Comparison of ENCODE assay signal across 9 cellular contexts in genomic region chr16:88331989-88332920, GRCh38. TPM values are rescaled to one million over a fixed set of nuclear protein-coding genes. Genes with fewer than 3 reads are reported as not detected.
DNase-seq lines count a peak whose midpoint lies in the region; ATAC-seq, FAIRE-seq and TF ChIP-seq lines count a peak whose summit lies in the region.
"Had no signal": no experiment of that assay in that cellular context is flagged by ENCODE, and none has a peak within 500 bp of the region (broad histone marks: within the 10 kb centered on the region; RNA-seq: fewer than 3 reads in every experiment).

No MANE protein-coding gene starts in this region.

- H3K9me3 Mint-ChIP-seq in naive thymus-derived CD4-positive, alpha-beta T cell: peaks cover 0 to 19% (median 0%) of the 10 kb centered on the region in 11 donors

- H3K4me1 Mint-ChIP-seq in naive thymus-derived CD4-positive, alpha-beta T cell: peaks cover 0 to 7% (median 6%) of the 10 kb centered on the region in 7 donors

- CTCF ChIA-PET in endothelial cell of umbilical vein (lab: Charles Lee): interaction anchor here (1.0 kb wide), 1 partner anchor 10 kb away, joined by 3 read pairs; no protein-coding TSS in a partner anchor
- CTCF ChIA-PET in naive thymus-derived CD4-positive, alpha-beta T cell (lab: Charles Lee): no interaction called here

- no peak for TF ChIP-seq CTCF in AG09309 (IDR thresholded peaks at IDR 0.05; ENCODE audit: control insufficient read depth, insufficient read depth, low read depth, low read length, missing control alignments)
- TF ChIP-seq CTCF in endothelial cell of umbilical vein (IDR thresholded peaks at IDR 0.05; ENCODE audit: extremely low read depth in 1 of 2, insufficient read depth in 1 of 2, low read depth in 1 of 2, low read length in 2 of 2): no peak

- no peaks in the 10 kb centered on the region for H3K79me2 ChIP-seq in endothelial cell of umbilical vein (ENCODE audit: control insufficient read depth, insufficient read depth, low read length)

- H3K27ac ChIP-seq in endothelial cell of umbilical vein (ENCODE audit: insufficient read depth, low read depth, low read length): peak overlapping the region; percentile 97
- H3K27ac ChIP-seq in naive thymus-derived CD4-positive, alpha-beta T cell (ENCODE audit: low read depth, low read length): no peak overlapping the region

- dilution Hi-C loops in endothelial cell of umbilical vein (cut with MboI; ENCODE audit: extremely low pct_ligation_motif_present, low sequenced_read_pairs): no loop called here

- H4K20me1 ChIP-seq in endothelial cell of umbilical vein (replicated peaks; ENCODE audit: control insufficient read depth, extremely low read depth, insufficient read depth, low read length): no peaks in the 10 kb centered on the region

- no peaks in the 10 kb centered on the region for H3K9me1 ChIP-seq in endothelial cell of umbilical vein (replicated peaks; ENCODE audit: control insufficient read depth, extremely low read depth, insufficient read depth, low read length)

- no peak overlapping the region for H3K4me3 ChIP-seq in AG09309 (ENCODE audit: control insufficient read depth, low read depth, low read length)
- no peak overlapping the region for H3K4me3 ChIP-seq in MG63
- no peak overlapping the region for H3K4me3 ChIP-seq in endothelial cell of umbilical vein (replicated peaks in 1 of 3; ENCODE audit: insufficient read depth in 1 of 3, low read depth in 1 of 3, low read length in 3 of 3)
- H3K4me3 ChIP-seq in naive thymus-derived CD4-positive, alpha-beta T cell (ENCODE audit: low read length): no peak overlapping the region

- intact Hi-C loops in endothelial cell of umbilical vein (cut with micrococcal nuclease): loop anchor here (1.0 to 5.0 kb wide), 4 partner anchors 17 to 381 kb away; partner anchors contain the start of gene BANP
- intact Hi-C loops in naive thymus-derived CD4-positive, alpha-beta T cell (cut with micrococcal nuclease): no loop called here

- no peak overlapping the region for H3K27ac Mint-ChIP-seq in naive thymus-derived CD4-positive, alpha-beta T cell

- H3K9ac ChIP-seq in endothelial cell of umbilical vein (replicated peaks; ENCODE audit: extremely low read depth, insufficient read depth, low read length): peak overlapping the region; percentile 31

- no peak for ATAC-seq in HG03378 (IDR thresholded peaks at IDR 0.05; ENCODE audit: unreplicated experiment)
- no peak for ATAC-seq in naive thymus-derived CD4-positive, alpha-beta T cell
- ATAC-seq in stimulated activated naive CD8-positive, alpha-beta T cell treated with anti-CD3 and anti-CD28 coated beads, Interleukin-15, Interleukin-2, amounts not matched to agents 100 U/mL and 50 U/mL, for 24 hours: no peak

- FAIRE-seq in endothelial cell of umbilical vein (lab: Jason Lieb, UNC): peak; percentile 85

- no peak for TF ChIP-seq POLR2A in endothelial cell of umbilical vein (IDR thresholded peaks at IDR 0.05; ENCODE audit: low read depth, low read length)

- BruUV-seq in endothelial cell of umbilical vein (replicated peaks; lab: Mats Ljungman, UMichigan): no TSS peak

- H3K36me3 Mint-ChIP-seq in naive thymus-derived CD4-positive, alpha-beta T cell: no peaks in the 10 kb centered on the region

- peak overlapping the region; percentile 35 for H3K4me2 ChIP-seq in endothelial cell of umbilical vein (ENCODE audit: insufficient read depth, low read length)

- H2AFZ ChIP-seq in endothelial cell of umbilical vein (ENCODE audit: low read depth, low read length): peak overlapping the region; percentile 2

- H3K4me3 Mint-ChIP-seq in naive thymus-derived CD4-positive, alpha-beta T cell: no peak overlapping the region

- peaks cover 0 to 13% (median 11%) of the 10 kb centered on the region in 5 donors for H3K27me3 Mint-ChIP-seq in naive thymus-derived CD4-positive, alpha-beta T cell

- no peaks in the 10 kb centered on the region for H3K9me3 ChIP-seq in MG63
- H3K9me3 ChIP-seq in endothelial cell of umbilical vein (replicated peaks; ENCODE audit: control insufficient read depth, insufficient read depth, low read length): no peaks in the 10 kb centered on the region
- H3K9me3 ChIP-seq in naive thymus-derived CD4-positive, alpha-beta T cell (ENCODE audit: control insufficient read depth in 2 of 3, low read length in 3 of 3): no peaks in the 10 kb centered on the region

- no peaks in the 10 kb centered on the region for H3K36me3 ChIP-seq in MG63
- no peaks in the 10 kb centered on the region for H3K36me3 ChIP-seq in endothelial cell of umbilical vein (ENCODE audit: control insufficient read depth in 2 of 2, extremely low read depth in 1 of 2, insufficient read depth in 2 of 2, low read length in 2 of 2)
- H3K36me3 ChIP-seq in naive thymus-derived CD4-positive, alpha-beta T cell (ENCODE audit: control insufficient read depth in 2 of 3, insufficient read depth in 3 of 3, low read length in 3 of 3): no peaks in the 10 kb centered on the region

- DNase-seq in AG09309 (ENCODE audit: low read depth) (peak; percentile 100), MG63 (peak; percentile 98), endothelial cell of umbilical vein (ENCODE audit: low read depth, low spot score) (peak; percentile 89), myocyte (ENCODE audit: low read depth) (peak; percentile 98)
- no peak for DNase-seq in naive thymus-derived CD4-positive, alpha-beta T cell
- DNase-seq in activated effector memory CD4-positive, alpha-beta T cell treated with anti-CD3 and anti-CD28 coated beads, Interleukin-2, amount 50 U/mL, for 16 hours: no peak
- DNase-seq in stimulated activated naive CD8-positive, alpha-beta T cell treated with anti-CD3 and anti-CD28 coated beads, Interleukin-15, Interleukin-2, amounts not matched to agents 100 U/mL and 50 U/mL, for 24 hours: no peak
- DNase-seq: DND-41 had no signal

- H3K4me1 ChIP-seq in endothelial cell of umbilical vein (ENCODE audit: control insufficient read depth, extremely low read depth, insufficient read depth, low read length): peaks cover 17% of the 10 kb centered on the region
- peaks cover 0 to 4% of the 10 kb centered on the region in 2 donors for H3K4me1 ChIP-seq in naive thymus-derived CD4-positive, alpha-beta T cell (ENCODE audit: control insufficient read depth in 2 of 2, insufficient read depth in 2 of 2, low read length in 2 of 2)

- H3K27me3 ChIP-seq in MG63 (no peaks in the 10 kb centered on the region), endothelial cell of umbilical vein (ENCODE audit: control insufficient read depth in 2 of 2, insufficient read depth in 2 of 2, low read length in 2 of 2) (no peaks in the 10 kb centered on the region)
- H3K27me3 ChIP-seq in naive thymus-derived CD4-positive, alpha-beta T cell (ENCODE audit: control insufficient read depth in 2 of 2, insufficient read depth in 2 of 2, low read length in 2 of 2): no peaks in the 10 kb centered on the region

- POLR2A ChIA-PET in endothelial cell of umbilical vein (lab: Charles Lee): no interaction called here
- POLR2A ChIA-PET in naive thymus-derived CD4-positive, alpha-beta T cell (lab: Charles Lee): no interaction called here

TF ChIP-seq in endothelial cell of umbilical vein, 7 proteins besides CTCF, POLR2A, EP300 and RAD21:
- TF ChIP-seq JUN (IDR thresholded peaks at IDR 0.05; ENCODE audit: borderline replicate concordance, insufficient read depth, insufficient read length, low read depth) (peak; percentile 91), FOS (IDR thresholded peaks at IDR 0.05; ENCODE audit: borderline replicate concordance, insufficient read depth, low read length) (peak; percentile 87), MYC (IDR thresholded peaks at IDR 0.05; ENCODE audit: low read depth, low read length) (no peak), MAX (IDR thresholded peaks at IDR 0.05; ENCODE audit: insufficient read depth, insufficient read length) (no peak), POLR2AphosphoS5 (IDR thresholded peaks at IDR 0.05; ENCODE audit: insufficient read depth, low read depth, low read length) (peak; percentile 64), EZH2 (IDR thresholded peaks at IDR 0.05; ENCODE audit: borderline replicate concordance, low read depth, low read length, severe bottlenecking) (no peak)

RNA-seq across cellular contexts. Expression of gene ZNF469, which starts 50.5 kb away (rescaled TPM):
- total RNA-seq in MG63 (2014; rRNA removed; shearing (Covaris generic); ENCODE audit: low replicate concordance): 0.67 and 0.82 TPM in 2 replicates
- total RNA-seq in endothelial cell of umbilical vein (5.7 and 6.3 TPM in 2 replicates), myocyte (1.5 and 2.7 TPM in 2 replicates)
- 0.90 and 1.1 TPM in 2 replicates for polyA plus RNA-seq in endothelial cell of umbilical vein
- polyA plus RNA-seq in endothelial cell of umbilical vein (2011; cell fraction: cytosol; rRNA removed): 0.87 and 1.1 TPM in 2 replicates
- polyA plus RNA-seq in endothelial cell of umbilical vein (2011; cell fraction: nucleus; rRNA removed): 1.1 TPM in 2 replicates
- polyA plus RNA-seq in endothelial cell of umbilical vein (2012): 2.7 and 4.8 TPM in 2 replicates
- polyA minus RNA-seq in endothelial cell of umbilical vein: 1.2 and 1.8 TPM in 2 replicates
- polyA minus RNA-seq in endothelial cell of umbilical vein (2011; cell fraction: cytosol; rRNA and poly(A)+ RNA removed): not detected
- 1.2 and 2.2 TPM in 2 replicates for polyA minus RNA-seq in endothelial cell of umbilical vein (2011; cell fraction: nucleus; rRNA and poly(A)+ RNA removed)
- polyA plus RNA-seq in myocyte (2012): 6.1 TPM
- total RNA-seq in naive thymus-derived CD4-positive, alpha-beta T cell: 1 to 10 TPM in 4 of 5 experiments, under 1 TPM in 1; 0.68 to 1.6 (median 1.1) TPM
- polyA plus RNA-seq in naive thymus-derived CD4-positive, alpha-beta T cell: under 1 TPM in 1 of 2 donors, not detected in 1; 0.07 TPM

Comparison
In these comparisons a context has a peak if more than half of its experiments do, and no peak if none do; other contexts are left out.
1. DNase-seq: peak in AG09309 (single experiment), MG63 (single experiment), endothelial cell of umbilical vein (single experiment) and myocyte (single experiment); none in naive thymus-derived CD4-positive, alpha-beta T cell (0 of 9), activated effector memory CD4-positive, alpha-beta T cell treated with anti-CD3 and anti-CD28 coated beads, Interleukin-2, amount 50 U/mL, for 16 hours (single experiment) and stimulated activated naive CD8-positive, alpha-beta T cell treated with anti-CD3 and anti-CD28 coated beads, Interleukin-15, Interleukin-2, amounts not matched to agents 100 U/mL and 50 U/mL, for 24 hours (single experiment).